In genomic region chrX:19334945-19335626, GRCh38 we compare ENCODE assay signal across 1 cellular context.
TF ChIP-seq lines count a peak whose summit lies in the region.

No MANE protein-coding gene starts in this region.

TF ChIP-seq in SK-N-SH, 30 proteins besides CTCF, POLR2A, EP300 and RAD21 (continued from another document):
- TF ChIP-seq PBX3 (IDR thresholded peaks at IDR 0.05): no peak
- TF ChIP-seq FOXJ3 (CRISPR knock-in tag; IDR thresholded peaks at IDR 0.05): no peak
- TF ChIP-seq CHD2 (IDR thresholded peaks at IDR 0.05; ENCODE audit: low read length, partially characterized antibody): no peak
- TF ChIP-seq TEAD4 (IDR thresholded peaks at IDR 0.05; ENCODE audit: borderline replicate concordance, insufficient read depth): no peak
- TF ChIP-seq RCOR1 (IDR thresholded peaks at IDR 0.05; ENCODE audit: low read length): no peak
- TF ChIP-seq TCF12 (IDR thresholded peaks at IDR 0.05): no peak
- no peak for TF ChIP-seq YY1 (IDR thresholded peaks at IDR 0.05; ENCODE audit: low read depth)
TF ChIP-seq in SK-N-SH: peak in this region for 0.
